Comparison of ENCODE assay signal across 17 cellular contexts in genomic region chr14:97854918-97855317, GRCh38.
"Had no signal": no experiment of that assay in that cellular context is flagged by ENCODE, and none has a peak within 500 bp of the region (broad histone marks: within the 10 kb centered on the region; RNA-seq: fewer than 3 reads in every experiment).

No MANE protein-coding gene starts in this region.

- H2AFZ ChIP-seq: parathyroid adenoma had no signal

- H3K9me3 ChIP-seq: lower lobe of right lung, right lobe of liver, thoracic aorta, tibial nerve, upper lobe of left lung had no signal

- H3K4me3 ChIP-seq: lower lobe of right lung, right lobe of liver, thoracic aorta, tibial nerve, upper lobe of left lung had no signal

- H3K4me1 ChIP-seq: lower lobe of right lung, parathyroid adenoma, right lobe of liver, upper lobe of left lung had no signal

- H3K27ac Mint-ChIP-seq: effector memory CD8-positive, alpha-beta T cell; natural killer cell; progenitor cell of endocrine pancreas; stimulated activated naive B cell treated with anti-CD40 and anti-IgM and Interleukin-4, amounts not matched to agents 10 μg/mL and 1 μg/mL and 100 μg/mL, for 72 hours; stimulated activated naive CD8-positive, alpha-beta T cell treated with anti-CD3 and anti-CD28 coated beads, Interleukin-15, Interleukin-2, amounts not matched to agents 100 ng/mL and 50 ng/mL, for 24 hours had no signal

- H3K27ac ChIP-seq: lower lobe of right lung, parathyroid adenoma, right lobe of liver, thoracic aorta, tibial nerve, upper lobe of left lung had no signal

- H3K9me3 Mint-ChIP-seq: effector memory CD8-positive, alpha-beta T cell; natural killer cell; stimulated activated naive CD8-positive, alpha-beta T cell treated with anti-CD3 and anti-CD28 coated beads, Interleukin-15, Interleukin-2, amounts not matched to agents 100 ng/mL and 50 ng/mL, for 24 hours had no signal

- H3K4me1 Mint-ChIP-seq: natural killer cell; stimulated activated naive B cell treated with anti-CD40 and anti-IgM and Interleukin-4, amounts not matched to agents 10 μg/mL and 1 μg/mL and 100 μg/mL, for 72 hours had no signal

- H3K79me2 ChIP-seq: parathyroid adenoma had no signal

- H3K4me3 Mint-ChIP-seq: effector memory CD8-positive, alpha-beta T cell; natural killer cell; stimulated activated naive B cell treated with anti-CD40 and anti-IgM and Interleukin-4, amounts not matched to agents 10 μg/mL and 1 μg/mL and 100 μg/mL, for 72 hours; stimulated activated naive CD8-positive, alpha-beta T cell treated with anti-CD3 and anti-CD28 coated beads, Interleukin-15, Interleukin-2, amounts not matched to agents 100 ng/mL and 50 ng/mL, for 24 hours had no signal

- H3K36me3 Mint-ChIP-seq: natural killer cell; stimulated activated naive B cell treated with anti-CD40 and anti-IgM and Interleukin-4, amounts not matched to agents 10 μg/mL and 1 μg/mL and 100 μg/mL, for 72 hours had no signal

- H3K27me3 Mint-ChIP-seq: stimulated activated naive B cell treated with anti-CD40 and anti-IgM and Interleukin-4, amounts not matched to agents 10 μg/mL and 1 μg/mL and 100 μg/mL, for 72 hours; stimulated activated naive CD8-positive, alpha-beta T cell treated with anti-CD3 and anti-CD28 coated beads, Interleukin-15, Interleukin-2, amounts not matched to agents 100 ng/mL and 50 ng/mL, for 24 hours had no signal

- H3K27me3 ChIP-seq: right lobe of liver, tibial nerve, upper lobe of left lung had no signal

- H3K9ac ChIP-seq: parathyroid adenoma had no signal

- H3K36me3 ChIP-seq: lower lobe of right lung, right lobe of liver, thoracic aorta, tibial nerve, upper lobe of left lung had no signal

- DNase-seq: cortex of kidney; effector memory CD8-positive, alpha-beta T cell; head of caudate nucleus; left ventricle myocardium superior; lower lobe of right lung; natural killer cell; right lobe of liver; small intestine; stimulated activated CD4-positive, alpha-beta T cell treated with anti-CD3 and anti-CD28 coated beads, Interleukin-15, amount 100 ng/mL, for 24 hours; stimulated activated CD4-positive, alpha-beta T cell treated with anti-CD3 and anti-CD28 coated beads, Interleukin-2, amount 100 ng/mL, for 48 hours; stimulated activated naive B cell treated with anti-CD40 and anti-IgM and Interleukin-4, amounts not matched to agents 10 μg/mL and 1 μg/mL and 100 μg/mL, for 72 hours; upper lobe of left lung had no signal
